ENCODE assay signal across 8 cellular contexts in genomic region chr12:123062682-123063426, GRCh38.
DNase-seq lines count a peak whose midpoint lies in the region; ATAC-seq, FAIRE-seq and TF ChIP-seq lines count a peak whose summit lies in the region.

No MANE protein-coding gene starts in this region.

- H3K27ac ChIP-seq in H1 (ENCODE audit: low read depth, low read length), result no peak overlapping the region
- H3K27ac ChIP-seq in parathyroid adenoma, result peak overlapping the region; percentile 51
- no peak overlapping the region for H3K27ac ChIP-seq in endodermal cell (ENCODE audit: low read depth, low read length)

- H2AFZ ChIP-seq in H1 (ENCODE audit: low read length) (no peak overlapping the region), parathyroid adenoma (peak overlapping the region; percentile 48)

- no peak overlapping the region for H2BK120ac ChIP-seq in H1 (replicated peaks; ENCODE audit: low read depth, low read length)

- H4K91ac ChIP-seq in H1 (replicated peaks; ENCODE audit: insufficient read length, low read length), result no peak overlapping the region

- CTCF ChIA-PET in H1 (lab: Charles Lee; ENCODE audit: partially characterized antibody), result interaction anchor here (0.8 to 11.7 kb wide), 25 partner anchors 8 to 159 kb away, joined by 3 to 148 read pairs (median 4); partner anchors contain the start of gene PITPNM2

- no peak overlapping the region for H2BK12ac ChIP-seq in H1 (ENCODE audit: low read depth, low read length)

- H2BK20ac ChIP-seq in H1 (ENCODE audit: low read length), result no peak overlapping the region; the same call in 1 of the 2 replicates

- H3K27me3 Mint-ChIP-seq in endodermal cell (ENCODE audit: insufficient read depth), result no peaks in the 10 kb centered on the region

- peaks cover 2% of the 10 kb centered on the region; the same call in 1 of the 2 replicates for H3K79me1 ChIP-seq in H1 (ENCODE audit: low read depth, low read length)

- H3K4me1 Mint-ChIP-seq in endodermal cell, result peaks cover 12% of the 10 kb centered on the region

- H3K4me1 ChIP-seq in H1 (replicated peaks in 1 of 4; ENCODE audit: control insufficient read depth in 3 of 4, insufficient read depth in 4 of 4, low read length in 3 of 4), result no peaks in the 10 kb centered on the region
- peaks cover 14% of the 10 kb centered on the region for H3K4me1 ChIP-seq in parathyroid adenoma
- H3K4me1 ChIP-seq in endodermal cell (ENCODE audit: control insufficient read depth, insufficient read depth, low read length), result no peaks in the 10 kb centered on the region

- no peak overlapping the region for H3K56ac ChIP-seq in H1 (replicated peaks; ENCODE audit: insufficient read length, low read depth, low read length)

- ATAC-seq in GM21576 (IDR thresholded peaks at IDR 0.05; ENCODE audit: unreplicated experiment) (no peak), GM19035 (IDR thresholded peaks at IDR 0.05; ENCODE audit: unreplicated experiment) (no peak)

- 0 out of 2 replicates have a peak overlapping the region, but pooled peaks have one; percentile 75 for H4K8ac ChIP-seq in H1 (ENCODE audit: extremely low read depth, insufficient read depth, low read length)

- no peak overlapping the region for H3K4me3 Mint-ChIP-seq in endodermal cell

- H4K20me1 ChIP-seq in H1 (replicated peaks in 1 of 2; ENCODE audit: control insufficient read depth in 1 of 2, insufficient read depth in 2 of 2, low read length in 2 of 2), result no peaks in the 10 kb centered on the region

- DNase-seq in GM12865 (ENCODE audit: low read depth), result peak; percentile 33
- DNase-seq in NOMO-1 treated with dmso at 0.1 percent for 144 hours (lab: John Stamatoyannopoulos, UW; ENCODE audit: unreplicated experiment), result peak; percentile 52
- DNase-seq in H1 (ENCODE audit: low read depth in 1 of 2, low spot score in 2 of 2), result no peak
- DNase-seq in NCI-H526 (lab: John Stamatoyannopoulos, UW), result no peak
- DNase-seq in endodermal cell, result no peak

- no peaks in the 10 kb centered on the region for H3K23me2 ChIP-seq in H1 (ENCODE audit: low read depth, low read length)

- H3K4me2 ChIP-seq in H1 (ENCODE audit: insufficient read depth in 1 of 2, low read depth in 2 of 2, low read length in 2 of 2), result no peak overlapping the region
- H3K4me2 ChIP-seq in parathyroid adenoma (ENCODE audit: low read length), result no peak overlapping the region

- peak overlapping the region; percentile 61; the same call in 1 of the 2 replicates for H2BK15ac ChIP-seq in H1 (ENCODE audit: low read length)

- H3K4ac ChIP-seq in H1 (replicated peaks; ENCODE audit: insufficient read length, low read depth, low read length), result no peak overlapping the region

- no peaks in the 10 kb centered on the region for H3K79me2 ChIP-seq in H1 (ENCODE audit: control insufficient read depth in 1 of 2, insufficient read depth in 2 of 2, low read length in 2 of 2)
- H3K79me2 ChIP-seq in parathyroid adenoma, result peaks cover 9% of the 10 kb centered on the region

- H3K4me3 ChIP-seq in GM12865 (ENCODE audit: low read depth, low read length), result no peak overlapping the region
- no peak overlapping the region for H3K4me3 ChIP-seq in H1 (ENCODE audit: extremely low read depth in 1 of 4, insufficient read depth in 2 of 4, low read depth in 3 of 4, low read length in 4 of 4)
- no peak overlapping the region for H3K4me3 ChIP-seq in parathyroid adenoma (ENCODE audit: low read depth, low read length)
- H3K4me3 ChIP-seq in endodermal cell (ENCODE audit: low read length), result no peak overlapping the region

- H3K9me3 Mint-ChIP-seq in endodermal cell, result no peaks in the 10 kb centered on the region

- H3K9me3 ChIP-seq in H1 (ENCODE audit: insufficient read depth in 2 of 2, low read depth in 1 of 2, low read length in 1 of 2) (no peaks in the 10 kb centered on the region), parathyroid adenoma (ENCODE audit: control insufficient read depth, low read length) (no peaks in the 10 kb centered on the region), endodermal cell (ENCODE audit: control insufficient read depth, low read length) (no peaks in the 10 kb centered on the region)

- H3K9ac ChIP-seq in H1 (replicated peaks in 1 of 4; ENCODE audit: extremely low read depth in 1 of 4, low read depth in 3 of 4, low read length in 3 of 4) (no peak overlapping the region), parathyroid adenoma (no peak overlapping the region), endodermal cell (ENCODE audit: extremely low read depth, low read length, poor library complexity, severe bottlenecking) (no peak overlapping the region)

- no peak overlapping the region for H3K27ac Mint-ChIP-seq in endodermal cell

- no peak for TF ChIP-seq RAD21 in H1 (IDR thresholded peaks at IDR 0.05 in 1 of 2, conservative IDR thresholded peaks at IDR 0.05 in 1 of 2; ENCODE audit: low read depth in 2 of 2, low read length in 2 of 2)

- no peak overlapping the region for H2BK5ac ChIP-seq in H1 (ENCODE audit: low read depth, low read length)

- no peak overlapping the region for H3K18ac ChIP-seq in H1 (ENCODE audit: extremely low read depth, low read length)

- H3K27me3 ChIP-seq in H1 (replicated peaks in 1 of 4; ENCODE audit: control insufficient read depth in 3 of 4, extremely low read depth in 1 of 4, insufficient read depth in 3 of 4, low read length in 3 of 4), result no peaks in the 10 kb centered on the region
- no peaks in the 10 kb centered on the region for H3K27me3 ChIP-seq in parathyroid adenoma (ENCODE audit: control insufficient read depth, insufficient read depth, low read length)
- no peaks in the 10 kb centered on the region for H3K27me3 ChIP-seq in endodermal cell (ENCODE audit: control insufficient read depth, insufficient read depth, low read length, poor library complexity, severe bottlenecking)

- TF ChIP-seq EP300 in H1 (IDR thresholded peaks at IDR 0.05; ENCODE audit: borderline replicate concordance in 1 of 2, low read depth in 2 of 2, low read length in 2 of 2), result no peak

- H4K5ac ChIP-seq in H1 (ENCODE audit: insufficient read length, low read depth, low read length), result no peak overlapping the region

- H3K14ac ChIP-seq in H1 (ENCODE audit: insufficient read length), result no peak overlapping the region

- POLR2A ChIA-PET in H1 (lab: Charles Lee; ENCODE audit: partially characterized antibody), result interaction anchor here (0.7 to 0.9 kb wide), 2 partner anchors 69 to 170 kb away, joined by 3 read pairs; partner anchors contain the start of genes MPHOSPH9 and MTRFR

- WGBS in H1 (ENCODE audit: extremely low coverage in 1 of 2, insufficient coverage in 1 of 2, insufficient read length in 1 of 2, insufficient replicate concordance in 2 of 2, low coverage in 1 of 2, low lambda C conversion rate in 2 of 2, missing lambda C conversion rate in 1 of 2), 2 experiments, result 90% methylated on average over 8 of the region's 8 CpGs; no CpG with 5 or more reads in 1 of the 2 experiments
- WGBS in endodermal cell (ENCODE audit: insufficient coverage in 1 of 2, insufficient read length in 1 of 2), 2 experiments, result 95 to 100% methylated on average over 2 to 8 of the region's 8 CpGs

- no peak for TF ChIP-seq POLR2A in H1 (IDR thresholded peaks at IDR 0.05; ENCODE audit: control extremely low read depth in 1 of 2, low read depth in 2 of 2, low read length in 2 of 2)

- no peaks in the 10 kb centered on the region for H3K36me3 Mint-ChIP-seq in endodermal cell (ENCODE audit: low read depth)

- no peak overlapping the region; the same call in 1 of the 2 replicates for H2AK5ac ChIP-seq in H1 (ENCODE audit: low read depth, low read length)

- H3K23ac ChIP-seq in H1 (ENCODE audit: insufficient read length), result no peak overlapping the region

- H3K36me3 ChIP-seq in H1 (ENCODE audit: control insufficient read depth in 2 of 4, insufficient read depth in 4 of 4, low read length in 3 of 4), result no peaks in the 10 kb centered on the region
- no peaks in the 10 kb centered on the region for H3K36me3 ChIP-seq in parathyroid adenoma (ENCODE audit: control insufficient read depth, insufficient read depth, low read length)
- no peaks in the 10 kb centered on the region for H3K36me3 ChIP-seq in endodermal cell (ENCODE audit: control insufficient read depth, insufficient read depth, low read length)

- TF ChIP-seq CTCF in GM12865 (IDR thresholded peaks at IDR 0.05; ENCODE audit: insufficient read depth, low read depth, low read length, missing control alignments) (no peak), H1 (IDR thresholded peaks at IDR 0.05; ENCODE audit: control extremely low read depth in 1 of 3, insufficient read depth in 1 of 3, low read depth in 1 of 3, low read length in 3 of 3) (no peak), parathyroid adenoma (IDR thresholded peaks at IDR 0.05) (no peak), endodermal cell (conservative IDR thresholded peaks at IDR 0.05) (no peak)

- FAIRE-seq in H1 (lab: Jason Lieb, UNC), result no peak

TF ChIP-seq in H1, 55 proteins besides CTCF, POLR2A, EP300 and RAD21 (continues in another document):
- TF ChIP-seq SP4 (IDR thresholded peaks at IDR 0.05; ENCODE audit: low read length) (no peak), YY1 (IDR thresholded peaks at IDR 0.05; ENCODE audit: low read depth, low read length) (no peak), ZNF274 (IDR thresholded peaks at IDR 0.05; ENCODE audit: borderline replicate concordance, extremely low read depth, low read length) (no peak), KDM1A (IDR thresholded peaks at IDR 0.05; ENCODE audit: borderline replicate concordance, low read length) (no peak), POU5F1 (IDR thresholded peaks at IDR 0.05; ENCODE audit: low read depth, low read length) (no peak)

Comparison
In these comparisons a context has a peak if more than half of its experiments do, and no peak if none do; other contexts are left out.
1. DNase-seq: peak in GM12865 (single experiment) and NOMO-1 treated with dmso at 0.1 percent for 144 hours (single experiment); none in H1 (0 of 2), NCI-H526 (0 of 2) and endodermal cell (single experiment).